13 cellular contexts compared by ENCODE assay signal in genomic region chr7:70589590-70589989, GRCh38.
"Had no signal": no experiment of that assay in that cellular context is flagged by ENCODE, and none has a peak within 500 bp of the region (broad histone marks: within the 10 kb centered on the region; RNA-seq: fewer than 3 reads in every experiment).

No MANE protein-coding gene starts in this region.

- H3K27ac ChIP-seq: brain microvascular endothelial cell, gastroesophageal sphincter, left ventricle myocardium inferior, ovary, suprapubic skin had no signal

- H3K27me3 ChIP-seq: brain microvascular endothelial cell, gastroesophageal sphincter, hepatocyte, ovary, suprapubic skin had no signal

- H3K4me1 ChIP-seq: gastroesophageal sphincter, left ventricle myocardium inferior had no signal

- H3K4me3 ChIP-seq: gastroesophageal sphincter, hepatocyte, left ventricle myocardium inferior, ovary, suprapubic skin had no signal

- H3K36me3 ChIP-seq: brain microvascular endothelial cell, gastroesophageal sphincter, left ventricle myocardium inferior, ovary, suprapubic skin had no signal

- ATAC-seq: effector memory CD8-positive, alpha-beta T cell; gastroesophageal sphincter; stimulated activated naive CD8-positive, alpha-beta T cell treated with anti-CD3 and anti-CD28 coated beads, Interleukin-15, Interleukin-2, amounts not matched to agents 100 U/mL and 50 U/mL, for 24 hours had no signal

- H3K9me3 ChIP-seq: gastroesophageal sphincter, left ventricle myocardium inferior, ovary, suprapubic skin had no signal

- DNase-seq: activated CD4-positive, CD25-positive, alpha-beta regulatory T cell; activated effector memory CD4-positive, alpha-beta T cell treated with Interleukin-2 at 50 U/mL for 16 hours; activated naive CD8-positive, alpha-beta T cell treated with anti-CD3 and anti-CD28 coated beads for 36 hours; brain microvascular endothelial cell; effector memory CD8-positive, alpha-beta T cell; kidney; left ventricle myocardium inferior; ovary; stimulated activated CD4-positive, alpha-beta T cell treated with anti-CD3 and anti-CD28 coated beads, Interleukin-2, amount 100 ng/mL, for 48 hours; stimulated activated naive CD8-positive, alpha-beta T cell treated with anti-CD3 and anti-CD28 coated beads, Interleukin-15, Interleukin-2, amounts not matched to agents 100 U/mL and 50 U/mL, for 24 hours had no signal
